ENCODE assay signal across 8 cellular contexts in the genomic region with DNA sequence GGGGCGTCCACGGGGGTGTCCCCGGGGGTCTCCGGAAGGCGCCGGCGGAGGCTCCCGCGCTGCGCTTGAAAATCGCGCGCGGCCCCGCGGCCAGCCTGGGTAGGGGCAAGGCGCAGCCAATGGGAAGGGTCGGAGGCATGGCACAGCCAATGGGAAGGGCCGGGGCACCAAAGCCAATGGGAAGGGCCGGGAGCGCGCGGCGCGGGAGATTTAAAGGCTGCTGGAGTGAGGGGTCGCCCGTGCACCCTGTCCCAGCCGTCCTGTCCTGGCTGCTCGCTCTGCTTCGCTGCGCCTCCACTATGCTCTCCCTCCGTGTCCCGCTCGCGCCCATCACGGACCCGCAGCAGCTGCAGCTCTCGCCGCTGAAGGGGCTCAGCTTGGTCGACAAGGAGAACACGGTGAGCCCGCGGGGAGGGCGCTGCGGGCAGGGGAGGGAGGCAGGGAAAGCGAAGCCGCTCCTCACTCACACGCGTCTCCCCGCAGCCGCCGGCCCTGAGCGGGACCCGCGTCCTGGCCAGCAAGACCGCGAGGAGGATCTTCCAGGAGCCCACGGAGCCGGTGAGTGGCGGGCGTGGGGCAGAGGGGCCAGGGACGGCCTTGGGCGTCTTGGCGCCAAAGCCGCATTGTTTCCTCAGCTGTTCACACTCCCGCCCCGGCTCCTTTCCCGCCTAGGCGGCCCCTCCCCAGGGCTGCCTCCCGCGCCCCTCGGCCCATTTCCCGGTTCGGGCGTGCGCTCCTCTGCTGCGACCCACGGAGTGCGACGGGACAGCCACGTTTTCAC. TPM values are rescaled to one million over a fixed set of nuclear protein-coding genes. Genes with fewer than 3 reads are reported as not detected.
DNase-seq lines count a peak whose midpoint lies in the region; ATAC-seq and TF ChIP-seq lines count a peak whose summit lies in the region.

A gene (plus strand): TSS at position 240 of the 781 bp plus-strand sequence. CDS start 60 bp downstream, at position 300.

- H3K27me3 Mint-ChIP-seq in WTC11 (ENCODE audit: low read depth), result no peaks in the 10 kb centered on the region; the same call in 1 of the 2 replicates

- H3K4me3 Mint-ChIP-seq in WTC11, result peak within 1 kb of the TSS; percentile 91

- peak within 1 kb of the TSS; percentile 78 for H3K4me3 ChIP-seq in AG10803 (ENCODE audit: low read length)

- CTCF ChIA-PET in WTC11 (lab: Charles Lee), result interaction anchor here (0.7 to 3.2 kb wide), 5 partner anchors 10 to 324 kb away, joined by 3 to 47 read pairs (median 15); no protein-coding TSS in a partner anchor

- H3K27ac Mint-ChIP-seq in WTC11, result peak within 1 kb of the TSS; percentile 97

- H3K4me1 Mint-ChIP-seq in WTC11, result peaks cover 36% of the 10 kb centered on the region

- POLR2A ChIA-PET in WTC11 (lab: Charles Lee), result no interaction called here

- H3K36me3 Mint-ChIP-seq in WTC11, result peaks cover 42% of the 10 kb centered on the region

- no peak within 1 kb of the TSS for H3K27ac ChIP-seq in caudate nucleus (ENCODE audit: low read depth, low read length)

- DNase-seq in AG10803 (ENCODE audit: low read depth) (peak; percentile 89), NCI-H345 (lab: John Stamatoyannopoulos, UW) (peak; percentile 98), WTC11 (ENCODE audit: low spot score) (peak; percentile 96), caudate nucleus (lab: John Stamatoyannopoulos, UW) (peak; percentile 19 to 93 (median 79)), iris pigment epithelial cell (ENCODE audit: low read depth) (peak; percentile 91)
- peak; percentile 83 to 92 for DNase-seq in stimulated activated CD4-positive, alpha-beta T cell treated with anti-CD3 and anti-CD28 coated beads, Interleukin-12 subunit alpha, Interleukin-12 subunit beta, amount 100 ng/mL, for 24 hours (ENCODE audit: low read depth in 2 of 2)

- no peak for TF ChIP-seq CTCF in AG10803 (conservative IDR thresholded peaks at IDR 0.05; ENCODE audit: low read length)
- no peak for TF ChIP-seq CTCF in WTC11 (IDR thresholded peaks at IDR 0.05)

- peak; percentile 57 for ATAC-seq in GM19025 (IDR thresholded peaks at IDR 0.05; ENCODE audit: low read depth, unreplicated experiment)
- peak; percentile 64 for ATAC-seq in HG03280 (IDR thresholded peaks at IDR 0.05; ENCODE audit: unreplicated experiment)
- ATAC-seq in WTC11, result peak; percentile 90

- H3K9me3 Mint-ChIP-seq in WTC11, result no peaks in the 10 kb centered on the region

TF ChIP-seq in WTC11, 78 proteins besides CTCF, POLR2A, EP300 and RAD21 (continues in another document):
- TF ChIP-seq RELA (CRISPR knock-in tag; IDR thresholded peaks at IDR 0.05; ENCODE audit: borderline replicate concordance) (peak; percentile 48; the same call in 1 of the 2 replicates), ZNF138 (CRISPR knock-in tag; conservative IDR thresholded peaks at IDR 0.05) (no peak), ELF4 (CRISPR knock-in tag; IDR thresholded peaks at IDR 0.05; ENCODE audit: low read depth) (no peak), ZNF671 (CRISPR knock-in tag; IDR thresholded peaks at IDR 0.05) (no peak), GABPB1 (CRISPR knock-in tag; IDR thresholded peaks at IDR 0.05) (peak; percentile 97), TEAD1 (CRISPR knock-in tag; IDR thresholded peaks at IDR 0.05) (peak; percentile 34; the same call in 1 of the 2 replicates), NFE2L1 (CRISPR knock-in tag; IDR thresholded peaks at IDR 0.05) (peak; percentile 94), ZNF263 (CRISPR knock-in tag; IDR thresholded peaks at IDR 0.05; ENCODE audit: low read depth) (no peak), CREM (CRISPR knock-in tag; IDR thresholded peaks at IDR 0.05) (peak; percentile 1; the same call in 1 of the 2 replicates), ESRRA (CRISPR knock-in tag; IDR thresholded peaks at IDR 0.05; ENCODE audit: borderline replicate concordance) (peak; percentile 81), RORB (CRISPR knock-in tag; IDR thresholded peaks at IDR 0.05) (no peak)
- TF ChIP-seq, protein P1, sequence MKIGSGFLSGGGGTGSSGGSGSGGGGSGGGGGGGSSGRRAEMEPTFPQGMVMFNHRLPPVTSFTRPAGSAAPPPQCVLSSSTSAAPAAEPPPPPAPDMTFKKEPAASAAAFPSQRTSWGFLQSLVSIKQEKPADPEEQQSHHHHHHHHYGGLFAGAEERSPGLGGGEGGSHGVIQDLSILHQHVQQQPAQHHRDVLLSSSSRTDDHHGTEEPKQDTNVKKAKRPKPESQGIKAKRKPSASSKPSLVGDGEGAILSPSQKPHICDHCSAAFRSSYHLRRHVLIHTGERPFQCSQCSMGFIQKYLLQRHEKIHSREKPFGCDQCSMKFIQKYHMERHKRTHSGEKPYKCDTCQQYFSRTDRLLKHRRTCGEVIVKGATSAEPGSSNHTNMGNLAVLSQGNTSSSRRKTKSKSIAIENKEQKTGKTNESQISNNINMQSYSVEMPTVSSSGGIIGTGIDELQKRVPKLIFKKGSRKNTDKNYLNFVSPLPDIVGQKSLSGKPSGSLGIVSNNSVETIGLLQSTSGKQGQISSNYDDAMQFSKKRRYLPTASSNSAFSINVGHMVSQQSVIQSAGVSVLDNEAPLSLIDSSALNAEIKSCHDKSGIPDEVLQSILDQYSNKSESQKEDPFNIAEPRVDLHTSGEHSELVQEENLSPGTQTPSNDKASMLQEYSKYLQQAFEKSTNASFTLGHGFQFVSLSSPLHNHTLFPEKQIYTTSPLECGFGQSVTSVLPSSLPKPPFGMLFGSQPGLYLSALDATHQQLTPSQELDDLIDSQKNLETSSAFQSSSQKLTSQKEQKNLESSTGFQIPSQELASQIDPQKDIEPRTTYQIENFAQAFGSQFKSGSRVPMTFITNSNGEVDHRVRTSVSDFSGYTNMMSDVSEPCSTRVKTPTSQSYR (CRISPR knock-in tag; IDR thresholded peaks at IDR 0.05), result peak; percentile 25; the same call in 1 of the 2 replicates
- TF ChIP-seq, protein P2, sequence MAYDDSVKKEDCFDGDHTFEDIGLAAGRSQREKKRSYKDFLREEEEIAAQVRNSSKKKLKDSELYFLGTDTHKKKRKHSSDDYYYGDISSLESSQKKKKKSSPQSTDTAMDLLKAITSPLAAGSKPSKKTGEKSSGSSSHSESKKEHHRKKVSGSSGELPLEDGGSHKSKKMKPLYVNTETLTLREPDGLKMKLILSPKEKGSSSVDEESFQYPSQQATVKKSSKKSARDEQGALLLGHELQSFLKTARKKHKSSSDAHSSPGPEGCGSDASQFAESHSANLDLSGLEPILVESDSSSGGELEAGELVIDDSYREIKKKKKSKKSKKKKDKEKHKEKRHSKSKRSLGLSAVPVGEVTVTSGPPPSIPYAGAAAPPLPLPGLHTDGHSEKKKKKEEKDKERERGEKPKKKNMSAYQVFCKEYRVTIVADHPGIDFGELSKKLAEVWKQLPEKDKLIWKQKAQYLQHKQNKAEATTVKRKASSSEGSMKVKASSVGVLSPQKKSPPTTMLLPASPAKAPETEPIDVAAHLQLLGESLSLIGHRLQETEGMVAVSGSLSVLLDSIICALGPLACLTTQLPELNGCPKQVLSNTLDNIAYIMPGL (CRISPR knock-in tag; IDR thresholded peaks at IDR 0.05), result peak; percentile 80; the same call in 1 of the 2 replicates
- TF ChIP-seq, protein P3, sequence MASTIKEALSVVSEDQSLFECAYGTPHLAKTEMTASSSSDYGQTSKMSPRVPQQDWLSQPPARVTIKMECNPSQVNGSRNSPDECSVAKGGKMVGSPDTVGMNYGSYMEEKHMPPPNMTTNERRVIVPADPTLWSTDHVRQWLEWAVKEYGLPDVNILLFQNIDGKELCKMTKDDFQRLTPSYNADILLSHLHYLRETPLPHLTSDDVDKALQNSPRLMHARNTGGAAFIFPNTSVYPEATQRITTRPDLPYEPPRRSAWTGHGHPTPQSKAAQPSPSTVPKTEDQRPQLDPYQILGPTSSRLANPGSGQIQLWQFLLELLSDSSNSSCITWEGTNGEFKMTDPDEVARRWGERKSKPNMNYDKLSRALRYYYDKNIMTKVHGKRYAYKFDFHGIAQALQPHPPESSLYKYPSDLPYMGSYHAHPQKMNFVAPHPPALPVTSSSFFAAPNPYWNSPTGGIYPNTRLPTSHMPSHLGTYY (CRISPR knock-in tag; IDR thresholded peaks at IDR 0.05), result no peak
- TF ChIP-seq, protein P4, sequence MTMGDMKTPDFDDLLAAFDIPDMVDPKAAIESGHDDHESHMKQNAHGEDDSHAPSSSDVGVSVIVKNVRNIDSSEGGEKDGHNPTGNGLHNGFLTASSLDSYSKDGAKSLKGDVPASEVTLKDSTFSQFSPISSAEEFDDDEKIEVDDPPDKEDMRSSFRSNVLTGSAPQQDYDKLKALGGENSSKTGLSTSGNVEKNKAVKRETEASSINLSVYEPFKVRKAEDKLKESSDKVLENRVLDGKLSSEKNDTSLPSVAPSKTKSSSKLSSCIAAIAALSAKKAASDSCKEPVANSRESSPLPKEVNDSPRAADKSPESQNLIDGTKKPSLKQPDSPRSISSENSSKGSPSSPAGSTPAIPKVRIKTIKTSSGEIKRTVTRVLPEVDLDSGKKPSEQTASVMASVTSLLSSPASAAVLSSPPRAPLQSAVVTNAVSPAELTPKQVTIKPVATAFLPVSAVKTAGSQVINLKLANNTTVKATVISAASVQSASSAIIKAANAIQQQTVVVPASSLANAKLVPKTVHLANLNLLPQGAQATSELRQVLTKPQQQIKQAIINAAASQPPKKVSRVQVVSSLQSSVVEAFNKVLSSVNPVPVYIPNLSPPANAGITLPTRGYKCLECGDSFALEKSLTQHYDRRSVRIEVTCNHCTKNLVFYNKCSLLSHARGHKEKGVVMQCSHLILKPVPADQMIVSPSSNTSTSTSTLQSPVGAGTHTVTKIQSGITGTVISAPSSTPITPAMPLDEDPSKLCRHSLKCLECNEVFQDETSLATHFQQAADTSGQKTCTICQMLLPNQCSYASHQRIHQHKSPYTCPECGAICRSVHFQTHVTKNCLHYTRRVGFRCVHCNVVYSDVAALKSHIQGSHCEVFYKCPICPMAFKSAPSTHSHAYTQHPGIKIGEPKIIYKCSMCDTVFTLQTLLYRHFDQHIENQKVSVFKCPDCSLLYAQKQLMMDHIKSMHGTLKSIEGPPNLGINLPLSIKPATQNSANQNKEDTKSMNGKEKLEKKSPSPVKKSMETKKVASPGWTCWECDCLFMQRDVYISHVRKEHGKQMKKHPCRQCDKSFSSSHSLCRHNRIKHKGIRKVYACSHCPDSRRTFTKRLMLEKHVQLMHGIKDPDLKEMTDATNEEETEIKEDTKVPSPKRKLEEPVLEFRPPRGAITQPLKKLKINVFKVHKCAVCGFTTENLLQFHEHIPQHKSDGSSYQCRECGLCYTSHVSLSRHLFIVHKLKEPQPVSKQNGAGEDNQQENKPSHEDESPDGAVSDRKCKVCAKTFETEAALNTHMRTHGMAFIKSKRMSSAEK (CRISPR knock-in tag; IDR thresholded peaks at IDR 0.05; ENCODE audit: borderline replicate concordance), result no peak
- TF ChIP-seq, protein P5, sequence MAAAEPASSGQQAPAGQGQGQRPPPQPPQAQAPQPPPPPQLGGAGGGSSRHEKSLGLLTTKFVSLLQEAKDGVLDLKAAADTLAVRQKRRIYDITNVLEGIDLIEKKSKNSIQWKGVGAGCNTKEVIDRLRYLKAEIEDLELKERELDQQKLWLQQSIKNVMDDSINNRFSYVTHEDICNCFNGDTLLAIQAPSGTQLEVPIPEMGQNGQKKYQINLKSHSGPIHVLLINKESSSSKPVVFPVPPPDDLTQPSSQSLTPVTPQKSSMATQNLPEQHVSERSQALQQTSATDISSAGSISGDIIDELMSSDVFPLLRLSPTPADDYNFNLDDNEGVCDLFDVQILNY (CRISPR knock-in tag; IDR thresholded peaks at IDR 0.05), result peak; percentile 76

RNA-seq across cellular contexts. Expression of the gene that starts here (rescaled TPM):
- 119 to 129 TPM (median 126 TPM) in 3 replicates for total RNA-seq in WTC11 (2021)
